In the genomic region with DNA sequence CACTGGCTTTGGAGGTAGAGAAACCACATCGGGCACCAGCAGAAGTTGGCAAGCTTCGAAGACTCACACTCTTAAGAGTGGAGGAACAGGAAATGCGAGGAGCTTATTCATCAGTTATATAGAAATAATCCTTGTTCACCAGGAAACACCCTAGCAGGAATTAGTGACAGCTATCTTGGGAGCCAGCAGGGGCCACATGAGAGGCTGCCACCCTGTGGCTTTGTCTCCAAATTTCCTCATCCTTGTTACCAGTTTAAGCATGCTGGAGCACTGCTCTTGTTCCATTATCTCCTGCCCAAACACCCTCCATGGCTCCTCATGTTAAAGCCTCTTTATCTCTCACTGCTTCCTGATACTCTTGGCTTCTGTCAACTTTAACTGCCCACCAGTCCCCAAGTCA, we compare ENCODE assay signal across 1 cellular context.
TF ChIP-seq lines count a peak whose summit lies in the region.

No MANE protein-coding gene starts in this region.

TF ChIP-seq in HepG2, 621 proteins besides CTCF, POLR2A, EP300 and RAD21 (continued from another document):
- TF ChIP-seq, protein P1, sequence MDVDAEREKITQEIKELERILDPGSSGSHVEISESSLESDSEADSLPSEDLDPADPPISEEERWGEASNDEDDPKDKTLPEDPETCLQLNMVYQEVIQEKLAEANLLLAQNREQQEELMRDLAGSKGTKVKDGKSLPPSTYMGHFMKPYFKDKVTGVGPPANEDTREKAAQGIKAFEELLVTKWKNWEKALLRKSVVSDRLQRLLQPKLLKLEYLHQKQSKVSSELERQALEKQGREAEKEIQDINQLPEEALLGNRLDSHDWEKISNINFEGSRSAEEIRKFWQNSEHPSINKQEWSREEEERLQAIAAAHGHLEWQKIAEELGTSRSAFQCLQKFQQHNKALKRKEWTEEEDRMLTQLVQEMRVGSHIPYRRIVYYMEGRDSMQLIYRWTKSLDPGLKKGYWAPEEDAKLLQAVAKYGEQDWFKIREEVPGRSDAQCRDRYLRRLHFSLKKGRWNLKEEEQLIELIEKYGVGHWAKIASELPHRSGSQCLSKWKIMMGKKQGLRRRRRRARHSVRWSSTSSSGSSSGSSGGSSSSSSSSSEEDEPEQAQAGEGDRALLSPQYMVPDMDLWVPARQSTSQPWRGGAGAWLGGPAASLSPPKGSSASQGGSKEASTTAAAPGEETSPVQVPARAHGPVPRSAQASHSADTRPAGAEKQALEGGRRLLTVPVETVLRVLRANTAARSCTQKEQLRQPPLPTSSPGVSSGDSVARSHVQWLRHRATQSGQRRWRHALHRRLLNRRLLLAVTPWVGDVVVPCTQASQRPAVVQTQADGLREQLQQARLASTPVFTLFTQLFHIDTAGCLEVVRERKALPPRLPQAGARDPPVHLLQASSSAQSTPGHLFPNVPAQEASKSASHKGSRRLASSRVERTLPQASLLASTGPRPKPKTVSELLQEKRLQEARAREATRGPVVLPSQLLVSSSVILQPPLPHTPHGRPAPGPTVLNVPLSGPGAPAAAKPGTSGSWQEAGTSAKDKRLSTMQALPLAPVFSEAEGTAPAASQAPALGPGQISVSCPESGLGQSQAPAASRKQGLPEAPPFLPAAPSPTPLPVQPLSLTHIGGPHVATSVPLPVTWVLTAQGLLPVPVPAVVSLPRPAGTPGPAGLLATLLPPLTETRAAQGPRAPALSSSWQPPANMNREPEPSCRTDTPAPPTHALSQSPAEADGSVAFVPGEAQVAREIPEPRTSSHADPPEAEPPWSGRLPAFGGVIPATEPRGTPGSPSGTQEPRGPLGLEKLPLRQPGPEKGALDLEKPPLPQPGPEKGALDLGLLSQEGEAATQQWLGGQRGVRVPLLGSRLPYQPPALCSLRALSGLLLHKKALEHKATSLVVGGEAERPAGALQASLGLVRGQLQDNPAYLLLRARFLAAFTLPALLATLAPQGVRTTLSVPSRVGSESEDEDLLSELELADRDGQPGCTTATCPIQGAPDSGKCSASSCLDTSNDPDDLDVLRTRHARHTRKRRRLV (CRISPR knock-in tag; IDR thresholded peaks at IDR 0.05), result no peak
- no peak for TF ChIP-seq PCBP2 (optimal IDR thresholded peaks at IDR 0.05; ENCODE audit: low read depth, low read length, poor library complexity, severe bottlenecking)
